1 cellular context compared by ENCODE assay signal in genomic region chr11:31369348-31370329, GRCh38.
A peak's percentile ranks its signal among the peaks of the same experiment; 100 is the strongest.
TF ChIP-seq lines count a peak whose summit lies in the region.

Gene DCDC1 (minus strand): TSS chr11:31369739. CDS start chr11:31328280, 41,459 bp downstream.
Gene DNAJC24 (plus strand): TSS chr11:31369860. CDS start chr11:31370749, 889 bp downstream.

TF ChIP-seq in HepG2, 621 proteins besides CTCF, POLR2A, EP300 and RAD21 (continued from another document and continues in another):
- TF ChIP-seq RERE (CRISPR knock-in tag; IDR thresholded peaks at IDR 0.05; ENCODE audit: low read depth) (no peak), SIX1 (CRISPR knock-in tag; IDR thresholded peaks at IDR 0.05; ENCODE audit: borderline replicate concordance) (no peak), ZSCAN9 (CRISPR knock-in tag; IDR thresholded peaks at IDR 0.05; ENCODE audit: borderline replicate concordance) (no peak), ARHGAP35 (CRISPR knock-in tag; IDR thresholded peaks at IDR 0.05; ENCODE audit: borderline replicate concordance) (no peak), SP2 (CRISPR knock-in tag; IDR thresholded peaks at IDR 0.05) (peak; percentile 61), REXO4 (CRISPR knock-in tag; IDR thresholded peaks at IDR 0.05; ENCODE audit: borderline replicate concordance) (no peak), ZNF343 (CRISPR knock-in tag; IDR thresholded peaks at IDR 0.05) (peak; percentile 42; the same call in 1 of the 2 replicates), ATF7 (IDR thresholded peaks at IDR 0.05) (no peak), ATF7 (CRISPR knock-in tag; IDR thresholded peaks at IDR 0.05) (no peak), MTF2 (CRISPR knock-in tag; IDR thresholded peaks at IDR 0.05; ENCODE audit: borderline replicate concordance) (no peak), MXI1 (IDR thresholded peaks at IDR 0.05; ENCODE audit: borderline replicate concordance, low read depth, low read length) (peak; percentile 92; the same call in 2 of the 3 replicates), ZNF136 (CRISPR knock-in tag; IDR thresholded peaks at IDR 0.05; ENCODE audit: low read depth) (no peak), SMARCC2 (IDR thresholded peaks at IDR 0.05) (no peak), ZNF577 (CRISPR knock-in tag; IDR thresholded peaks at IDR 0.05; ENCODE audit: borderline replicate concordance, low read depth) (no peak), ZNF441 (CRISPR knock-in tag; IDR thresholded peaks at IDR 0.05; ENCODE audit: borderline replicate concordance) (peak; percentile 58; the same call in 1 of the 2 replicates), ZNF207 (IDR thresholded peaks at IDR 0.05; ENCODE audit: borderline replicate concordance) (no peak), ZNF773 (CRISPR knock-in tag; IDR thresholded peaks at IDR 0.05; ENCODE audit: borderline replicate concordance) (no peak), ZNF317 (CRISPR knock-in tag; IDR thresholded peaks at IDR 0.05) (peak; percentile 50; the same call in 1 of the 2 replicates), THAP8 (CRISPR knock-in tag; IDR thresholded peaks at IDR 0.05; ENCODE audit: borderline replicate concordance) (no peak), IKZF4 (CRISPR knock-in tag; IDR thresholded peaks at IDR 0.05; ENCODE audit: borderline replicate concordance, low read depth, not compliant biosample characterization) (no peak), ARID2 (CRISPR knock-in tag; IDR thresholded peaks at IDR 0.05; ENCODE audit: borderline replicate concordance) (no peak), ZNF558 (CRISPR knock-in tag; IDR thresholded peaks at IDR 0.05; ENCODE audit: borderline replicate concordance) (no peak), AGO2 (optimal IDR thresholded peaks at IDR 0.05; ENCODE audit: low read depth, low read length) (no peak), KIAA2018 (CRISPR knock-in tag; IDR thresholded peaks at IDR 0.05; ENCODE audit: borderline replicate concordance) (no peak), KLF11 (CRISPR knock-in tag; IDR thresholded peaks at IDR 0.05) (no peak), YY1 (IDR thresholded peaks at IDR 0.05; ENCODE audit: insufficient read depth, insufficient replicate concordance, low read depth, low read length) (peak; percentile 75), SMC3 (IDR thresholded peaks at IDR 0.05; ENCODE audit: low read length) (no peak)
- TF ChIP-seq, protein P1, sequence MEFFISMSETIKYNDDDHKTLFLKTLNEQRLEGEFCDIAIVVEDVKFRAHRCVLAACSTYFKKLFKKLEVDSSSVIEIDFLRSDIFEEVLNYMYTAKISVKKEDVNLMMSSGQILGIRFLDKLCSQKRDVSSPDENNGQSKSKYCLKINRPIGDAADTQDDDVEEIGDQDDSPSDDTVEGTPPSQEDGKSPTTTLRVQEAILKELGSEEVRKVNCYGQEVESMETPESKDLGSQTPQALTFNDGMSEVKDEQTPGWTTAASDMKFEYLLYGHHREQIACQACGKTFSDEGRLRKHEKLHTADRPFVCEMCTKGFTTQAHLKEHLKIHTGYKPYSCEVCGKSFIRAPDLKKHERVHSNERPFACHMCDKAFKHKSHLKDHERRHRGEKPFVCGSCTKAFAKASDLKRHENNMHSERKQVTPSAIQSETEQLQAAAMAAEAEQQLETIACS (CRISPR knock-in tag; IDR thresholded peaks at IDR 0.05), result no peak
- TF ChIP-seq, protein P2, sequence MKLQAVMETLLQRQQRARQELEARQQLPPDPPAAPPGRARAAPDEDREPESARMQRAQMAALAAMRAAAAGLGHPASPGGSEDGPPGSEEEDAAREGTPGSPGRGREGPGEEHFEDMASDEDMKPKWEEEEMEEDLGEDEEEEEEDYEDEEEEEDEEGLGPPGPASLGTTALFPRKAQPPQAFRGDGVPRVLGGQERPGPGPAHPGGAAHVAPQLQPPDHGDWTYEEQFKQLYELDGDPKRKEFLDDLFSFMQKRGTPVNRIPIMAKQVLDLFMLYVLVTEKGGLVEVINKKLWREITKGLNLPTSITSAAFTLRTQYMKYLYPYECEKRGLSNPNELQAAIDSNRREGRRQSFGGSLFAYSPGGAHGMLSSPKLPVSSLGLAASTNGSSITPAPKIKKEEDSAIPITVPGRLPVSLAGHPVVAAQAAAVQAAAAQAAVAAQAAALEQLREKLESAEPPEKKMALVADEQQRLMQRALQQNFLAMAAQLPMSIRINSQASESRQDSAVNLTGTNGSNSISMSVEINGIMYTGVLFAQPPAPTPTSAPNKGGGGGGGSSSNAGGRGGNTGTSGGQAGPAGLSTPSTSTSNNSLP (IDR thresholded peaks at IDR 0.05; ENCODE audit: low read depth, low read length), result no peak
- TF ChIP-seq, protein P3, sequence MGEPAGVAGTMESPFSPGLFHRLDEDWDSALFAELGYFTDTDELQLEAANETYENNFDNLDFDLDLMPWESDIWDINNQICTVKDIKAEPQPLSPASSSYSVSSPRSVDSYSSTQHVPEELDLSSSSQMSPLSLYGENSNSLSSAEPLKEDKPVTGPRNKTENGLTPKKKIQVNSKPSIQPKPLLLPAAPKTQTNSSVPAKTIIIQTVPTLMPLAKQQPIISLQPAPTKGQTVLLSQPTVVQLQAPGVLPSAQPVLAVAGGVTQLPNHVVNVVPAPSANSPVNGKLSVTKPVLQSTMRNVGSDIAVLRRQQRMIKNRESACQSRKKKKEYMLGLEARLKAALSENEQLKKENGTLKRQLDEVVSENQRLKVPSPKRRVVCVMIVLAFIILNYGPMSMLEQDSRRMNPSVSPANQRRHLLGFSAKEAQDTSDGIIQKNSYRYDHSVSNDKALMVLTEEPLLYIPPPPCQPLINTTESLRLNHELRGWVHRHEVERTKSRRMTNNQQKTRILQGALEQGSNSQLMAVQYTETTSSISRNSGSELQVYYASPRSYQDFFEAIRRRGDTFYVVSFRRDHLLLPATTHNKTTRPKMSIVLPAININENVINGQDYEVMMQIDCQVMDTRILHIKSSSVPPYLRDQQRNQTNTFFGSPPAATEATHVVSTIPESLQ (CRISPR knock-in tag; conservative IDR thresholded peaks at IDR 0.05), result no peak
- TF ChIP-seq, protein P4, sequence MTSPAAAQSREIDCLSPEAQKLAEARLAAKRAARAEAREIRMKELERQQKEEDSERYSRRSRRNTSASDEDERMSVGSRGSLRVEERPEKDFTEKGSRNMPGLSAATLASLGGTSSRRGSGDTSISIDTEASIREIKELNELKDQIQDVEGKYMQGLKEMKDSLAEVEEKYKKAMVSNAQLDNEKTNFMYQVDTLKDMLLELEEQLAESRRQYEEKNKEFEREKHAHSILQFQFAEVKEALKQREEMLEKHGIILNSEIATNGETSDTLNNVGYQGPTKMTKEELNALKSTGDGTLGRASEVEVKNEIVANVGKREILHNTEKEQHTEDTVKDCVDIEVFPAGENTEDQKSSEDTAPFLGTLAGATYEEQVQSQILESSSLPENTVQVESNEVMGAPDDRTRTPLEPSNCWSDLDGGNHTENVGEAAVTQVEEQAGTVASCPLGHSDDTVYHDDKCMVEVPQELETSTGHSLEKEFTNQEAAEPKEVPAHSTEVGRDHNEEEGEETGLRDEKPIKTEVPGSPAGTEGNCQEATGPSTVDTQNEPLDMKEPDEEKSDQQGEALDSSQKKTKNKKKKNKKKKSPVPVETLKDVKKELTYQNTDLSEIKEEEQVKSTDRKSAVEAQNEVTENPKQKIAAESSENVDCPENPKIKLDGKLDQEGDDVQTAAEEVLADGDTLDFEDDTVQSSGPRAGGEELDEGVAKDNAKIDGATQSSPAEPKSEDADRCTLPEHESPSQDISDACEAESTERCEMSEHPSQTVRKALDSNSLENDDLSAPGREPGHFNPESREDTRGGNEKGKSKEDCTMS (CRISPR knock-in tag; conservative IDR thresholded peaks at IDR 0.05), result no peak
- TF ChIP-seq, protein P5, sequence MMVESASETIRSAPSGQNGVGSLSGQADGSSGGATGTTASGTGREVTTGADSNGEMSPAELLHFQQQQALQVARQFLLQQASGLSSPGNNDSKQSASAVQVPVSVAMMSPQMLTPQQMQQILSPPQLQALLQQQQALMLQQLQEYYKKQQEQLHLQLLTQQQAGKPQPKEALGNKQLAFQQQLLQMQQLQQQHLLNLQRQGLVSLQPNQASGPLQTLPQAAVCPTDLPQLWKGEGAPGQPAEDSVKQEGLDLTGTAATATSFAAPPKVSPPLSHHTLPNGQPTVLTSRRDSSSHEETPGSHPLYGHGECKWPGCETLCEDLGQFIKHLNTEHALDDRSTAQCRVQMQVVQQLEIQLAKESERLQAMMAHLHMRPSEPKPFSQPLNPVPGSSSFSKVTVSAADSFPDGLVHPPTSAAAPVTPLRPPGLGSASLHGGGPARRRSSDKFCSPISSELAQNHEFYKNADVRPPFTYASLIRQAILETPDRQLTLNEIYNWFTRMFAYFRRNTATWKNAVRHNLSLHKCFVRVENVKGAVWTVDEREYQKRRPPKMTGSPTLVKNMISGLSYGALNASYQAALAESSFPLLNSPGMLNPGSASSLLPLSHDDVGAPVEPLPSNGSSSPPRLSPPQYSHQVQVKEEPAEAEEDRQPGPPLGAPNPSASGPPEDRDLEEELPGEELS (CRISPR knock-in tag; IDR thresholded peaks at IDR 0.05), result 0 out of 2 replicates have a peak, but pooled peaks have one; percentile 37
